In genomic region chr3:146221276-146221675, GRCh38 we compare ENCODE assay signal across 28 cellular contexts. TPM values are rescaled to one million over a fixed set of nuclear protein-coding genes. Genes with fewer than 3 reads are reported as not detected.
DNase-seq lines count a peak whose midpoint lies in the region; ATAC-seq, FAIRE-seq and TF ChIP-seq lines count a peak whose summit lies in the region.
"Had no signal": no experiment of that assay in that cellular context is flagged by ENCODE, and none has a peak within 500 bp of the region (broad histone marks: within the 10 kb centered on the region; RNA-seq: fewer than 3 reads in every experiment).

No MANE protein-coding gene starts in this region.

- no peaks in the 10 kb centered on the region for H3K79me2 ChIP-seq in astrocyte (ENCODE audit: insufficient read depth, low read length)
- H3K79me2 ChIP-seq: parathyroid adenoma had no signal

- H3K9me3 ChIP-seq in astrocyte (ENCODE audit: insufficient read depth, low read depth, low read length), result no peaks in the 10 kb centered on the region
- H3K9me3 ChIP-seq: uterus had no signal

- no peak for TF ChIP-seq CTCF in astrocyte (IDR thresholded peaks at IDR 0.05; ENCODE audit: insufficient read depth, low read depth, low read length)
- TF ChIP-seq CTCF in fibroblast of the aortic adventitia (IDR thresholded peaks at IDR 0.05; ENCODE audit: insufficient read depth, low read length), result no peak

- no peaks in the 10 kb centered on the region for H3K9me3 Mint-ChIP-seq in astrocyte (ENCODE audit: unreplicated experiment)
- H3K9me3 Mint-ChIP-seq in activated T-helper 2 cell treated with anti-CD3 and anti-CD28 coated beads, Interferon-gamma antibody, Interleukin-2, Interleukin-4, amounts not matched to agents 10 μg/mL and 5 μg/mL and 100 μg/mL, durations not matched to agents 14 hours and 24 hours and 36 hours, result no peaks in the 10 kb centered on the region
- H3K9me3 Mint-ChIP-seq: CD4-positive, alpha-beta memory T cell had no signal

- peaks cover 14% of the 10 kb centered on the region for H3K4me1 ChIP-seq in astrocyte (ENCODE audit: insufficient read depth, low read length)
- H3K4me1 ChIP-seq: parathyroid adenoma had no signal

- H3K4me2 ChIP-seq in astrocyte (ENCODE audit: low read length), result no peak overlapping the region
- H3K4me2 ChIP-seq: KMS-11 had no signal

- FAIRE-seq in astrocyte (lab: Jason Lieb, UNC), result no peak

- H3K4me1 Mint-ChIP-seq in astrocyte (ENCODE audit: low read depth, unreplicated experiment), result peaks cover 18% of the 10 kb centered on the region
- no peaks in the 10 kb centered on the region for H3K4me1 Mint-ChIP-seq in activated T-helper 2 cell treated with anti-CD3 and anti-CD28 coated beads, Interferon-gamma antibody, Interleukin-2, Interleukin-4, amounts not matched to agents 10 μg/mL and 5 μg/mL and 100 μg/mL, durations not matched to agents 14 hours and 24 hours and 36 hours (ENCODE audit: low read depth)
- H3K4me1 Mint-ChIP-seq: nephron progenitor cell had no signal

- peak; percentile 23 for DNase-seq in G401 (ENCODE audit: low spot score)
- peak; percentile 30 for DNase-seq in astrocyte (ENCODE audit: low read depth)
- DNase-seq in fibroblast of the aortic adventitia (ENCODE audit: low read depth), result peak; percentile 32
- DNase-seq in putamen (ENCODE audit: low spot score), result peak; percentile 8
- no peak for DNase-seq in ureter (ENCODE audit: low spot score)
- no peak for DNase-seq in activated T-helper 2 cell treated with anti-CD3 and anti-CD28 coated beads, Interferon-gamma antibody, Interleukin-2, Interleukin-4, amounts not matched to agents 10 μg/mL and 5 μg/mL and 100 μg/mL, durations not matched to agents 14 hours and 24 hours and 36 hours (ENCODE audit: low spot score)
- DNase-seq: activated CD4-positive, alpha-beta T cell treated with anti-CD3 and anti-CD28 coated beads, Interleukin-2, amount 50 U/mL, for 48 hours; activated CD4-positive, CD25-positive, alpha-beta regulatory T cell; activated CD8-positive, alpha-beta memory T cell treated with anti-CD3 and anti-CD28 coated beads, Interleukin-2, amount 50 U/mL, for 48 hours; activated effector memory CD4-positive, alpha-beta T cell treated with anti-CD3 and anti-CD28 coated beads, Interleukin-2, amount 50 U/mL, for 16 hours; amniotic stem cell; CD4-positive, alpha-beta memory T cell; DMS153; GDM1; left ventricle myocardium superior; NCI-H1048; NCI-H187 treated with DMSO at 0.1 percent for 48 hours; NCI-H226; NCI-H774; nephron progenitor cell; T1000; uterus had no signal

- H3K27me3 Mint-ChIP-seq in astrocyte (ENCODE audit: low read depth, unreplicated experiment), result no peaks in the 10 kb centered on the region
- H3K27me3 Mint-ChIP-seq in activated T-helper 2 cell treated with anti-CD3 and anti-CD28 coated beads, Interferon-gamma antibody, Interleukin-2, Interleukin-4, amounts not matched to agents 10 μg/mL and 5 μg/mL and 100 μg/mL, durations not matched to agents 14 hours and 24 hours and 36 hours (ENCODE audit: low read depth), result no peaks in the 10 kb centered on the region

- intact Hi-C loops in activated T-helper 2 cell treated with anti-CD3 and anti-CD28 coated beads, Interferon-gamma antibody, Interleukin-2, Interleukin-4, amounts not matched to agents 10 μg/mL and 5 μg/mL and 100 μg/mL, durations not matched to agents 14 hours and 24 hours and 36 hours (cut with micrococcal nuclease), result no loop called here

- H3K27me3 ChIP-seq in astrocyte (ENCODE audit: insufficient read depth, low read length), result no peaks in the 10 kb centered on the region
- H3K27me3 ChIP-seq: uterus had no signal

- in situ Hi-C loops in G401 (cut with HindIII; ENCODE audit: low sequenced_read_pairs), result no loop called here

- H2AFZ ChIP-seq in astrocyte (ENCODE audit: low read depth, low read length), result no peak overlapping the region
- H2AFZ ChIP-seq: parathyroid adenoma had no signal

- no peaks in the 10 kb centered on the region for H3K36me3 ChIP-seq in astrocyte (ENCODE audit: insufficient read depth, low read length)
- H3K36me3 ChIP-seq: uterus had no signal

- H3K27ac ChIP-seq in astrocyte (ENCODE audit: low read depth, low read length), result no peak overlapping the region
- H3K27ac ChIP-seq: KMS-11, parathyroid adenoma had no signal

- no peaks in the 10 kb centered on the region for H4K20me1 ChIP-seq in astrocyte (ENCODE audit: insufficient read depth, low read length)

- H3K36me3 Mint-ChIP-seq in astrocyte (ENCODE audit: low read depth, unreplicated experiment), result no peaks in the 10 kb centered on the region
- no peaks in the 10 kb centered on the region for H3K36me3 Mint-ChIP-seq in activated T-helper 2 cell treated with anti-CD3 and anti-CD28 coated beads, Interferon-gamma antibody, Interleukin-2, Interleukin-4, amounts not matched to agents 10 μg/mL and 5 μg/mL and 100 μg/mL, durations not matched to agents 14 hours and 24 hours and 36 hours (ENCODE audit: low read depth)
- H3K36me3 Mint-ChIP-seq: CD4-positive, alpha-beta memory T cell had no signal

- no peak overlapping the region for H3K9ac ChIP-seq in astrocyte (ENCODE audit: low read length)
- H3K9ac ChIP-seq: KMS-11, parathyroid adenoma had no signal

- H3K27ac Mint-ChIP-seq in astrocyte (ENCODE audit: unreplicated experiment), result no peak overlapping the region
- H3K27ac Mint-ChIP-seq in activated T-helper 2 cell treated with anti-CD3 and anti-CD28 coated beads, Interferon-gamma antibody, Interleukin-2, Interleukin-4, amounts not matched to agents 10 μg/mL and 5 μg/mL and 100 μg/mL, durations not matched to agents 14 hours and 24 hours and 36 hours, result no peak overlapping the region
- H3K27ac Mint-ChIP-seq: CD4-positive, alpha-beta memory T cell; nephron progenitor cell had no signal

- no peak for ATAC-seq in HG03139 (IDR thresholded peaks at IDR 0.05; ENCODE audit: unreplicated experiment)
- ATAC-seq in HG03565 (IDR thresholded peaks at IDR 0.05; ENCODE audit: unreplicated experiment), result no peak
- ATAC-seq: esophagus mucosa, left ventricle myocardium superior, Right ventricle myocardium inferior had no signal

- H3K4me3 Mint-ChIP-seq in astrocyte (ENCODE audit: unreplicated experiment), result no peak overlapping the region
- no peak overlapping the region for H3K4me3 Mint-ChIP-seq in activated T-helper 2 cell treated with anti-CD3 and anti-CD28 coated beads, Interferon-gamma antibody, Interleukin-2, Interleukin-4, amounts not matched to agents 10 μg/mL and 5 μg/mL and 100 μg/mL, durations not matched to agents 14 hours and 24 hours and 36 hours (ENCODE audit: low read depth)
- H3K4me3 Mint-ChIP-seq: CD4-positive, alpha-beta memory T cell; nephron progenitor cell had no signal

- H3K4me3 ChIP-seq in astrocyte (ENCODE audit: insufficient read depth, low read depth, low read length) (no peak overlapping the region), fibroblast of the aortic adventitia (ENCODE audit: low read depth, low read length) (no peak overlapping the region)
- H3K4me3 ChIP-seq: uterus had no signal

RNA-seq across cellular contexts. Expression of gene PLSCR4, which starts 29.6 kb away (rescaled TPM):
- not detected in 2 replicates for total RNA-seq in G401 (2014; rRNA removed; shearing (Covaris generic))
- total RNA-seq in astrocyte (1.1 and 1.3 TPM in 2 replicates), fibroblast of the aortic adventitia (ENCODE audit: low replicate concordance) (28.3 and 46.3 TPM in 2 replicates), ureter (26.6 TPM)
- not detected in 2 replicates for total RNA-seq in activated T-helper 2 cell treated with anti-CD3 and anti-CD28 coated beads, Interferon-gamma antibody, Interleukin-2, Interleukin-4, amounts not matched to agents 10 μg/mL and 5 μg/mL and 100 μg/mL, durations not matched to agents 14 hours and 24 hours and 36 hours
- total RNA-seq: CD4-positive, alpha-beta memory T cell had no signal

Comparison
In these comparisons a context has a peak if more than half of its experiments do, and no peak if none do; other contexts are left out.
1. DNase-seq: peak in G401 (single experiment), astrocyte (single experiment), fibroblast of the aortic adventitia (single experiment) and putamen (single experiment); none in ureter (single experiment) and activated T-helper 2 cell treated with anti-CD3 and anti-CD28 coated beads, Interferon-gamma antibody, Interleukin-2, Interleukin-4, amounts not matched to agents 10 μg/mL and 5 μg/mL and 100 μg/mL, durations not matched to agents 14 hours and 24 hours and 36 hours (single experiment).
2. RNA of gene PLSCR4, which starts 29.6 kb away (total RNA-seq): 28.3 to 46.3 TPM in fibroblast of the aortic adventitia and 26.6 TPM in ureter (single experiment); 1.1 to 1.3 TPM in astrocyte, not detected in G401 and not detected in activated T-helper 2 cell treated with anti-CD3 and anti-CD28 coated beads, Interferon-gamma antibody, Interleukin-2, Interleukin-4, amounts not matched to agents 10 μg/mL and 5 μg/mL and 100 μg/mL, durations not matched to agents 14 hours and 24 hours and 36 hours; every median in the first group is over 10 times any median in the second.